8 cellular contexts compared by ENCODE assay signal in the genomic region with DNA sequence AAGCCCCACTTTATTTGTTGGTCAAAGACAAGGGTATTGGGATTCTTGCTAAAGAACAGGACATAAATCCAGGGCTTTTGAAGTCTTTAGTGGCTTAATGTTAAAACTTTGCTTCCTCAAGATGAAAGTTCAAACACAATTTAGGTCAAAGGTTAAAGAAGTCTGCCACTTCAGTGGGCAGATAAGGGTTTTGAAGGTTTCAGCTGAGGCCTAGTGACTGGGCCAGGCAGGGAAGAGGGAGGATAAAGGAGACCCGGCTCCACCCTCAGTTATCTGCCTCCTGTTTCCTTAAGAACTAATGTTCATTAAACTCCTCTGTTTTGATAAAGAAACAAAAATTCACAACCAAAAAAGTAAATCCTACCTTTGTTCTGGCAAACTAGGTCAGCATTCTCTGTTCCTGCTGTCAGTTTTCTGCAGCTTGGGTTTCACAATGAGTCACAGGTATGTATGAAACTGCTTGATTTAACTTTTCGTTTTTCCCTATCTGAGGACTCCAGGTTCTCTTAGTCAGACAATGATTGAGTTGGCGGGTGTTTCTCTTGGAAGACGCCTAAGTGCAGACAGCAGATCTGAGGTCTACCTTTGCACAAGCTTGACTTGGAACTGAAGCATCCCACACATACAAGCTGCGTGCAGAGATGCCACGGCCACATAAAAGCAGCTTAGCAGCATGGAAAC.
DNase-seq lines count a peak whose midpoint lies in the region; ATAC-seq and TF ChIP-seq lines count a peak whose summit lies in the region.

No MANE protein-coding gene starts in this region.

- H3K36me3 ChIP-seq in GM23338 (ENCODE audit: insufficient read depth) (no peaks in the 10 kb centered on the region), hepatocyte (replicated peaks; ENCODE audit: insufficient read depth, low read depth) (no peaks in the 10 kb centered on the region), uterus (no peaks in the 10 kb centered on the region)

- H3K4me3 Mint-ChIP-seq in GM23338, result no peak overlapping the region
- H3K4me3 Mint-ChIP-seq in CD4-positive, alpha-beta T cell, result no peak overlapping the region

- H3K27ac Mint-ChIP-seq in GM23338, result no peak overlapping the region
- H3K27ac Mint-ChIP-seq in CD4-positive, alpha-beta T cell, result no peak overlapping the region

- H3K79me2 ChIP-seq in GM23338 (replicated peaks; ENCODE audit: insufficient read depth), result no peaks in the 10 kb centered on the region
- no peaks in the 10 kb centered on the region for H3K79me2 ChIP-seq in hepatocyte

- H4K20me1 ChIP-seq in GM23338 (replicated peaks; ENCODE audit: insufficient read depth), result no peaks in the 10 kb centered on the region
- no peaks in the 10 kb centered on the region for H4K20me1 ChIP-seq in hepatocyte (ENCODE audit: insufficient read depth, poor library complexity, severe bottlenecking)

- CTCF ChIA-PET in CD4-positive, alpha-beta T cell (lab: Charles Lee), result no interaction called here

- TF ChIP-seq POLR2A in uterus (IDR thresholded peaks at IDR 0.05), result no peak

- peaks cover 5% of the 10 kb centered on the region for H3K27me3 Mint-ChIP-seq in GM23338 (ENCODE audit: insufficient read depth, low read depth, poor library complexity)
- H3K27me3 Mint-ChIP-seq in CD4-positive, alpha-beta T cell, result peaks cover 7% of the 10 kb centered on the region

- peaks cover 34% of the 10 kb centered on the region for H3K4me1 ChIP-seq in GM23338 (ENCODE audit: insufficient read depth)
- peaks cover 10% of the 10 kb centered on the region for H3K4me1 ChIP-seq in hepatocyte (ENCODE audit: insufficient read depth)
- H3K4me1 ChIP-seq in uterus, result no peaks in the 10 kb centered on the region

- peaks cover 5% of the 10 kb centered on the region; the same call in 1 of the 3 replicates for H3K36me3 Mint-ChIP-seq in GM23338 (ENCODE audit: low read depth)
- no peaks in the 10 kb centered on the region for H3K36me3 Mint-ChIP-seq in CD4-positive, alpha-beta T cell (ENCODE audit: low read depth)

- TF ChIP-seq CTCF in GM23338 (conservative IDR thresholded peaks at IDR 0.05; ENCODE audit: low read depth in 2 of 2) (no peak), hepatocyte (IDR thresholded peaks at IDR 0.05; ENCODE audit: poor library complexity) (no peak), uterus (IDR thresholded peaks at IDR 0.05) (no peak)
- no peak for TF ChIP-seq CTCF in CD4-positive, alpha-beta T cell (IDR thresholded peaks at IDR 0.05)

- peaks cover 2% of the 10 kb centered on the region; the same call in 2 of the 3 replicates for H3K9me3 Mint-ChIP-seq in GM23338
- H3K9me3 Mint-ChIP-seq in CD4-positive, alpha-beta T cell, result no peaks in the 10 kb centered on the region

- no peaks in the 10 kb centered on the region for H3K27me3 ChIP-seq in GM23338 (ENCODE audit: insufficient read depth)
- H3K27me3 ChIP-seq in hepatocyte, result peaks cover 4% of the 10 kb centered on the region
- no peaks in the 10 kb centered on the region for H3K27me3 ChIP-seq in uterus
- no peaks in the 10 kb centered on the region for H3K27me3 ChIP-seq in CD4-positive, alpha-beta T cell (ENCODE audit: control insufficient read depth, insufficient read depth, low read length)

- H3K4me2 ChIP-seq in GM23338, result no peak overlapping the region
- H3K4me2 ChIP-seq in hepatocyte, result no peak overlapping the region

- H3K9me3 ChIP-seq in hepatocyte (ENCODE audit: low read depth), result no peaks in the 10 kb centered on the region
- no peaks in the 10 kb centered on the region for H3K9me3 ChIP-seq in uterus
- H3K9me3 ChIP-seq in CD4-positive, alpha-beta T cell (ENCODE audit: control insufficient read depth, low read length), result no peaks in the 10 kb centered on the region

- H3K27ac ChIP-seq in GM23338 (ENCODE audit: low read depth) (no peak overlapping the region), hepatocyte (peak overlapping the region; percentile 21), uterus (no peak overlapping the region)
- no peak overlapping the region for H3K27ac ChIP-seq in CD4-positive, alpha-beta T cell (ENCODE audit: low read depth, low read length)

- H2AFZ ChIP-seq in GM23338, result no peak overlapping the region
- no peak overlapping the region for H2AFZ ChIP-seq in hepatocyte

- H3K4me1 Mint-ChIP-seq in GM23338, result peaks cover 47% of the 10 kb centered on the region
- peaks cover 22% of the 10 kb centered on the region for H3K4me1 Mint-ChIP-seq in CD4-positive, alpha-beta T cell (ENCODE audit: low read depth)

- H3K9me2 ChIP-seq in GM23338 (ENCODE audit: insufficient read depth), result no peaks in the 10 kb centered on the region
- no peaks in the 10 kb centered on the region for H3K9me2 ChIP-seq in hepatocyte (replicated peaks; ENCODE audit: insufficient read depth)

- H3F3A ChIP-seq in GM23338 (replicated peaks; ENCODE audit: low read depth), result no peaks in the 10 kb centered on the region

- no peak for DNase-seq in GM23338 (ENCODE audit: low spot score)
- DNase-seq in NCI-H2171 treated with DMSO at 0.1 percent for 48 hours (lab: John Stamatoyannopoulos, UW), result peak; percentile 41
- DNase-seq in hepatocyte (ENCODE audit: low spot score), result peak; percentile 34
- DNase-seq in uterus, result no peak
- no peak for DNase-seq in CD4-positive, alpha-beta T cell
- DNase-seq in GDM1 (lab: John Stamatoyannopoulos, UW), result no peak
- DNase-seq in NCI-H1694 treated with DMSO at 0.1 percent for 48 hours (lab: John Stamatoyannopoulos, UW), result no peak

- intact Hi-C loops in uterus (cut with DNase I; ENCODE audit: low total_unique reads), result no loop called here
- intact Hi-C loops in CD4-positive, alpha-beta T cell (cut with DNase I, micrococcal nuclease), result no loop called here

- POLR2A ChIA-PET in CD4-positive, alpha-beta T cell (lab: Charles Lee), result no interaction called here

- H3K4me3 ChIP-seq in GM23338 (no peak overlapping the region), hepatocyte (no peak overlapping the region), uterus (no peak overlapping the region)

- peak; percentile 95 for ATAC-seq in GM18858 (IDR thresholded peaks at IDR 0.05; ENCODE audit: unreplicated experiment)
- ATAC-seq in GM23338, result peak; percentile 34; the same call in 2 of the 3 replicates
- ATAC-seq in CD4-positive, alpha-beta T cell (ENCODE audit: poor library complexity), result no peak

- 30% methylated on average over 6 of the region's 6 CpGs for WGBS in hepatocyte (ENCODE audit: low lambda C conversion rate, missing lambda C conversion rate)

TF ChIP-seq in GM23338, 12 proteins besides CTCF, POLR2A, EP300 and RAD21 (continues in another document):
- TF ChIP-seq ETS1 (IDR thresholded peaks at IDR 0.05) (no peak), ZNF114 (CRISPR knock-in tag; IDR thresholded peaks at IDR 0.05) (no peak), STAT1 (IDR thresholded peaks at IDR 0.05; ENCODE audit: unreplicated experiment) (no peak), REST (IDR thresholded peaks at IDR 0.05; ENCODE audit: unreplicated experiment) (no peak), ZNF331 (CRISPR knock-in tag; IDR thresholded peaks at IDR 0.05; ENCODE audit: low read depth) (no peak), EZH2phosphoT487 (IDR thresholded peaks at IDR 0.05; ENCODE audit: unreplicated experiment) (no peak), CREB1 (CRISPR knock-in tag; IDR thresholded peaks at IDR 0.05; ENCODE audit: low read depth) (no peak), NANOG (IDR thresholded peaks at IDR 0.05; ENCODE audit: borderline replicate concordance) (no peak), POLR2AphosphoS5 (IDR thresholded peaks at IDR 0.05; ENCODE audit: low read depth) (no peak)

Comparison
In these comparisons a context has a peak if more than half of its experiments do, and no peak if none do; other contexts are left out.
1. DNase-seq: peak in NCI-H2171 treated with DMSO at 0.1 percent for 48 hours (single experiment) and hepatocyte (single experiment); none in GM23338 (single experiment), uterus (0 of 2), CD4-positive, alpha-beta T cell (0 of 10), GDM1 (single experiment) and NCI-H1694 treated with DMSO at 0.1 percent for 48 hours (single experiment).